Comparison of ENCODE assay signal across 18 cellular contexts in genomic region chr9:15235658-15236057, GRCh38.
DNase-seq lines count a peak whose midpoint lies in the region; ATAC-seq and TF ChIP-seq lines count a peak whose summit lies in the region.
"Had no signal": no experiment of that assay in that cellular context is flagged by ENCODE, and none has a peak within 500 bp of the region (broad histone marks: within the 10 kb centered on the region; RNA-seq: fewer than 3 reads in every experiment).

No MANE protein-coding gene starts in this region.

- intact Hi-C loops in tibial artery (cut with DNase I; ENCODE audit: low total_unique reads), result no loop called here

- H3K4me1 ChIP-seq in endodermal cell (ENCODE audit: control insufficient read depth, insufficient read depth, low read length), result no peaks in the 10 kb centered on the region
- peaks cover 0 to 38% (median 0%) of the 10 kb centered on the region in 4 donors for H3K4me1 ChIP-seq in tibial artery
- H3K4me1 ChIP-seq: BE2C had no signal

- 88 to 100% methylated on average over 1 to 2 of the region's 2 CpGs for WGBS in endodermal cell (ENCODE audit: insufficient coverage in 1 of 2, insufficient read length in 1 of 2), 2 experiments

- peak overlapping the region in 1 of 2 donors; percentile 19 for H3K4me3 Mint-ChIP-seq in activated T-cell treated with anti-CD3 and anti-CD28 coated beads, Interleukin-2, amount 50 U/mL, for 72 hours
- no peak overlapping the region for H3K4me3 Mint-ChIP-seq in activated T-cell treated with anti-CD3 and anti-CD28 coated beads, Interleukin-2, amount 50 U/mL, for 4 hours
- H3K4me3 Mint-ChIP-seq in activated T-helper 17 cell treated with anti-CD3 and anti-CD28 coated beads, Interleukin-2, amount 50 U/mL, for 72 hours, result peak overlapping the region; percentile 51
- no peak overlapping the region for H3K4me3 Mint-ChIP-seq in endodermal cell
- H3K4me3 Mint-ChIP-seq: CD4-positive, CD25-positive, alpha-beta regulatory T cell; GM23338 had no signal

- peaks cover 28% of the 10 kb centered on the region for H3K4me1 Mint-ChIP-seq in activated T-cell treated with anti-CD3 and anti-CD28 coated beads, Interleukin-2, amount 50 U/mL, for 72 hours (ENCODE audit: low read depth)
- peaks cover 27% of the 10 kb centered on the region for H3K4me1 Mint-ChIP-seq in activated T-cell treated with anti-CD3 and anti-CD28 coated beads, Interleukin-2, amount 50 U/mL, for 4 hours (ENCODE audit: low read depth)
- H3K4me1 Mint-ChIP-seq in activated T-helper 17 cell treated with anti-CD3 and anti-CD28 coated beads, Interleukin-2, amount 50 U/mL, for 72 hours, result peaks cover 23% of the 10 kb centered on the region
- peaks cover 10% of the 10 kb centered on the region for H3K4me1 Mint-ChIP-seq in endodermal cell

- H3K36me3 ChIP-seq in endodermal cell (ENCODE audit: control insufficient read depth, insufficient read depth, low read length), result peaks cover 17% of the 10 kb centered on the region
- H3K36me3 ChIP-seq in tibial artery, result no peaks in the 10 kb centered on the region
- H3K36me3 ChIP-seq: BE2C had no signal

- no peak overlapping the region for H3K9ac ChIP-seq in endodermal cell (ENCODE audit: extremely low read depth, low read length, poor library complexity, severe bottlenecking)

- ATAC-seq in activated T-cell treated with anti-CD3 and anti-CD28 coated beads, Interleukin-2, amount 50 U/mL, for 72 hours (replicated peaks in 1 of 2), result no peak
- no peak for ATAC-seq in activated T-cell treated with anti-CD3 and anti-CD28 coated beads, Interleukin-2, amount 50 U/mL, for 4 hours
- no peak for ATAC-seq in activated T-helper 17 cell treated with anti-CD3 and anti-CD28 coated beads, Interleukin-2, amount 50 U/mL, for 72 hours (replicated peaks)
- ATAC-seq in HG02970 (IDR thresholded peaks at IDR 0.05; ENCODE audit: low FRiP score, unreplicated experiment) (no peak), HG02852 (IDR thresholded peaks at IDR 0.05; ENCODE audit: unreplicated experiment) (no peak)
- ATAC-seq: GM23338 had no signal

- H3K27me3 ChIP-seq in endodermal cell (ENCODE audit: control insufficient read depth, insufficient read depth, low read length, poor library complexity, severe bottlenecking) (no peaks in the 10 kb centered on the region), tibial artery (no peaks in the 10 kb centered on the region)
- H3K27me3 ChIP-seq: BE2C had no signal

- no peaks in the 10 kb centered on the region for H3K27me3 Mint-ChIP-seq in activated T-cell treated with anti-CD3 and anti-CD28 coated beads, Interleukin-2, amount 50 U/mL, for 72 hours (ENCODE audit: low read depth)
- no peaks in the 10 kb centered on the region for H3K27me3 Mint-ChIP-seq in activated T-cell treated with anti-CD3 and anti-CD28 coated beads, Interleukin-2, amount 50 U/mL, for 4 hours (ENCODE audit: low read depth)
- H3K27me3 Mint-ChIP-seq in activated T-helper 17 cell treated with anti-CD3 and anti-CD28 coated beads, Interleukin-2, amount 50 U/mL, for 72 hours, result no peaks in the 10 kb centered on the region
- H3K27me3 Mint-ChIP-seq in endodermal cell (ENCODE audit: insufficient read depth), result no peaks in the 10 kb centered on the region
- H3K27me3 Mint-ChIP-seq: CD4-positive, CD25-positive, alpha-beta regulatory T cell had no signal

- H3K9me3 ChIP-seq in endodermal cell (ENCODE audit: control insufficient read depth, low read length) (peaks cover 46% of the 10 kb centered on the region), tibial artery (peaks cover 0 to 13% (median 0%) of the 10 kb centered on the region in 3 donors)
- H3K9me3 ChIP-seq: BE2C had no signal

- peak overlapping the region; percentile 18 for H3K27ac Mint-ChIP-seq in activated T-cell treated with anti-CD3 and anti-CD28 coated beads, Interleukin-2, amount 50 U/mL, for 72 hours
- peak overlapping the region; percentile 74 for H3K27ac Mint-ChIP-seq in activated T-helper 17 cell treated with anti-CD3 and anti-CD28 coated beads, Interleukin-2, amount 50 U/mL, for 72 hours
- H3K27ac Mint-ChIP-seq in endodermal cell, result no peak overlapping the region
- H3K27ac Mint-ChIP-seq: CD4-positive, CD25-positive, alpha-beta regulatory T cell; GM23338 had no signal

- peaks cover 20 to 41% of the 10 kb centered on the region in 2 donors for H3K36me3 Mint-ChIP-seq in activated T-cell treated with anti-CD3 and anti-CD28 coated beads, Interleukin-2, amount 50 U/mL, for 72 hours (ENCODE audit: insufficient read depth in 2 of 2)
- peaks cover 44% of the 10 kb centered on the region for H3K36me3 Mint-ChIP-seq in activated T-cell treated with anti-CD3 and anti-CD28 coated beads, Interleukin-2, amount 50 U/mL, for 4 hours (ENCODE audit: insufficient read depth)
- peaks cover 37% of the 10 kb centered on the region for H3K36me3 Mint-ChIP-seq in activated T-helper 17 cell treated with anti-CD3 and anti-CD28 coated beads, Interleukin-2, amount 50 U/mL, for 72 hours (ENCODE audit: low read depth)
- H3K36me3 Mint-ChIP-seq in endodermal cell (ENCODE audit: low read depth), result peaks cover 66% of the 10 kb centered on the region

- H3K27ac ChIP-seq in endodermal cell (ENCODE audit: low read depth, low read length) (no peak overlapping the region), tibial artery (peak overlapping the region; percentile 18 to 33)

- TF ChIP-seq CTCF in endodermal cell (conservative IDR thresholded peaks at IDR 0.05), result no peak
- TF ChIP-seq CTCF in tibial artery (IDR thresholded peaks at IDR 0.05), result no peak

- no peak for DNase-seq in activated T-cell treated with anti-CD3 and anti-CD28 coated beads, Interleukin-2, amount 50 U/mL, for 72 hours
- no peak for DNase-seq in activated T-cell treated with anti-CD3 and anti-CD28 coated beads, Interleukin-2, amount 50 U/mL, for 4 hours
- DNase-seq in endodermal cell (no peak), tibial artery (no peak)
- DNase-seq: ACHN; BE2C; C1 segment of cervical spinal cord; CD4-positive, CD25-positive, alpha-beta regulatory T cell; CD8-positive, alpha-beta memory T cell; COR-L47; DMS 273 treated with DMSO at 0.1 percent for 48 hours; DMS53; DND-41; HCEC 1CT had no signal

- H3K4me3 ChIP-seq in endodermal cell (ENCODE audit: low read length) (peak overlapping the region; percentile 62), tibial artery (no peak overlapping the region)
- H3K4me3 ChIP-seq: GM23338 had no signal

- H3K9me3 Mint-ChIP-seq in activated T-cell treated with anti-CD3 and anti-CD28 coated beads, Interleukin-2, amount 50 U/mL, for 72 hours, result peaks cover 19 to 23% of the 10 kb centered on the region in 2 donors
- peaks cover 42% of the 10 kb centered on the region for H3K9me3 Mint-ChIP-seq in activated T-cell treated with anti-CD3 and anti-CD28 coated beads, Interleukin-2, amount 50 U/mL, for 4 hours
- H3K9me3 Mint-ChIP-seq in activated T-helper 17 cell treated with anti-CD3 and anti-CD28 coated beads, Interleukin-2, amount 50 U/mL, for 72 hours, result peaks cover 24% of the 10 kb centered on the region
- peaks cover 66% of the 10 kb centered on the region for H3K9me3 Mint-ChIP-seq in endodermal cell
